Comparison of ENCODE assay signal across 10 cellular contexts in the genomic region with DNA sequence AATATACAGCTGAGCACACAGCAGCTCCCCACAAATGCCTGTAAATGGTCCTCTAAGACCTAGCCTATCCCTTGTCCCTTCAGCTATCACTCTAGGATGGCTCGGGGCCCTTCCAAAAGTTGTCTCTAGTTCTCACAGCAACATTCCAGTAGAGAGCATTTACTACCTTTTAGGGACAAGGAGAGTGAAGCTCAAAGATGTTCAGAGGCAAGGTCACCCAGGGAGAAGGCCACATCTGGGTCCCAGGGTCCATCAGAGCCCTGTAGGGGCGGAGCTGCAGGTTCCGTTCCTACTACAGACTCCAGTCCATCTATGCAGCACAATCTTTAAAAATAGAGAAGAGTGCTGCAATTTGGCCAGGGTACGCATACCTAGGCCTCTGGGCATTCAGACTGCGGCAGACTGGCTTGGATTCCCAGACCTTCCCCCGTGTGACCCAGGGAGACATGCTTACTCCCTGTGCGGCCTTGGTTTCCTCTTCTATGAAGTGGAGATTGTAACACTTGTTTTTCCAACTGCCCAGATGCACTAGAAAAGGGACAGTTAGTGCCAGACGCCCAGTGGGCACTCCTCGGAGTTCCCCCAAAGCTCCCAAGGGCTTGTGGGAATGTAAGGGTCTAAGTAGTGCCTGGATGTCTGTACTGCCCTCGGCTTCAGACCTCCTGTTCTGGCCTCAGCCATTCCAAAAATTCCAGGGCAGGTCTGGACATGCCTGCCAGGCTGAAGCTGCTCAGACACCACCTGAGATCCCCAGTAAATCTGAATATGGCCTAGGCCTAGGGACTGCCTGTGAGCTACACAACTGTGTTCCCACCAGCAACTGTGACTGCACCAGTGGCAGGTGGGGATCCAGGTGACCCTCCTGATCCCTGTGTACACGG. TPM values are rescaled to one million over a fixed set of nuclear protein-coding genes. Genes with fewer than 3 reads are reported as not detected.
A peak's percentile ranks its signal among the peaks of the same experiment; 100 is the strongest.
DNase-seq lines count a peak whose midpoint lies in the region; ATAC-seq and TF ChIP-seq lines count a peak whose summit lies in the region.
"Had no signal": no experiment of that assay in that cellular context is flagged by ENCODE, and none has a peak within 500 bp of the region (broad histone marks: within the 10 kb centered on the region; RNA-seq: fewer than 3 reads in every experiment).

No MANE protein-coding gene starts in this region.

- peaks cover 21% of the 10 kb centered on the region for H3K36me3 Mint-ChIP-seq in osteocyte (ENCODE audit: unreplicated experiment)

- H3K4me3 Mint-ChIP-seq in osteocyte (ENCODE audit: unreplicated experiment), result peak overlapping the region; percentile 96

- H3K9me3 ChIP-seq in OCI-LY1 (ENCODE audit: low read length), result no peaks in the 10 kb centered on the region
- H3K9me3 ChIP-seq in esophagus squamous epithelium, result no peaks in the 10 kb centered on the region

- peaks cover 42% of the 10 kb centered on the region for H3K4me1 Mint-ChIP-seq in osteocyte (ENCODE audit: unreplicated experiment)

- H3K4me3 ChIP-seq in AG10803 (ENCODE audit: low read length), result peak overlapping the region; percentile 99
- H3K4me3 ChIP-seq in OCI-LY1 (ENCODE audit: low read depth, low read length, poor library complexity, severe bottlenecking), result no peak overlapping the region
- peak overlapping the region in 2 of 4 donors; percentile 70 to 77 for H3K4me3 ChIP-seq in esophagus squamous epithelium

- no peaks in the 10 kb centered on the region for H3K9me3 Mint-ChIP-seq in osteocyte (ENCODE audit: unreplicated experiment)

- no peaks in the 10 kb centered on the region for H3F3A ChIP-seq in OCI-LY1 (ENCODE audit: insufficient read depth, low read length)

- intact Hi-C loops in esophagus squamous epithelium (cut with DNase I), result no loop called here

- no peak overlapping the region for H3K9ac ChIP-seq in OCI-LY1 (ENCODE audit: low read length)

- TF ChIP-seq CTCF in AG10803 (conservative IDR thresholded peaks at IDR 0.05; ENCODE audit: low read length), result no peak
- TF ChIP-seq CTCF in OCI-LY1 (IDR thresholded peaks at IDR 0.05; ENCODE audit: low read length), result no peak
- TF ChIP-seq CTCF in esophagus squamous epithelium (IDR thresholded peaks at IDR 0.05), result no peak
- TF ChIP-seq CTCF in osteocyte (IDR thresholded peaks at IDR 0.05), result no peak

- H3K27ac Mint-ChIP-seq in osteocyte (ENCODE audit: unreplicated experiment), result peak overlapping the region; percentile 95

- no peaks in the 10 kb centered on the region for H4K20me1 ChIP-seq in OCI-LY1 (ENCODE audit: insufficient read depth, low read length)

- TF ChIP-seq POLR2A in esophagus squamous epithelium (IDR thresholded peaks at IDR 0.05), result no peak

- H3K4me1 ChIP-seq in OCI-LY1 (ENCODE audit: insufficient read depth, low read length, severe bottlenecking) (peaks cover 33% of the 10 kb centered on the region), esophagus squamous epithelium (peaks cover 25 to 88% (median 51%) of the 10 kb centered on the region in 3 donors)

- ATAC-seq in left lobe of liver, result no peak
- no peak for ATAC-seq in GM21576 (IDR thresholded peaks at IDR 0.05; ENCODE audit: unreplicated experiment)

- no peaks in the 10 kb centered on the region for H3K27me3 Mint-ChIP-seq in osteocyte (ENCODE audit: unreplicated experiment)

- 54 to 57% methylated on average over 3 to 9 of the region's 11 CpGs for WGBS in esophagus squamous epithelium, 2 donors

- peak; percentile 46 for DNase-seq in AG10803 (ENCODE audit: low read depth)
- no peak for DNase-seq in esophagus squamous epithelium (lab: John Stamatoyannopoulos, UW)
- no peak for DNase-seq in osteocyte (ENCODE audit: extremely low spot score, unreplicated experiment)
- no peak for DNase-seq in caudate nucleus (lab: John Stamatoyannopoulos, UW)
- DNase-seq in activated naive CD4-positive, alpha-beta T cell treated with anti-CD3 and anti-CD28 coated beads, Interleukin-2, amount 50 U/mL, for 16 hours, result no peak
- no peak for DNase-seq in left lobe of liver (ENCODE audit: low spot score)
- DNase-seq: activated T-cell treated with anti-CD3 and anti-CD28 coated beads, Interleukin-2, amount 50 U/mL, for 1 hour; stimulated activated CD4-positive, alpha-beta T cell treated with anti-CD3 and anti-CD28 coated beads, Interleukin-4, amount 100 ng/mL, for 24 hours had no signal

- H3K79me2 ChIP-seq in OCI-LY1 (ENCODE audit: insufficient read depth, low read length), result no peaks in the 10 kb centered on the region

- H3K36me3 ChIP-seq in OCI-LY1 (ENCODE audit: insufficient read depth, low read length), result 0 out of 2 replicates have a peak, but pooled peaks cover 5% of the 10 kb centered on the region
- H3K36me3 ChIP-seq in esophagus squamous epithelium, result peaks cover 0 to 27% (median 9%) of the 10 kb centered on the region in 3 donors

- H3K4me2 ChIP-seq in OCI-LY1 (ENCODE audit: low read length), result no peak overlapping the region

- H3K27ac ChIP-seq in OCI-LY1 (ENCODE audit: low read depth, low read length, poor library complexity, severe bottlenecking) (peak overlapping the region; percentile 13), esophagus squamous epithelium (peak overlapping the region; percentile 85 to 96 (median 92)), caudate nucleus (ENCODE audit: low read depth, low read length) (no peak overlapping the region)

- H3K27me3 ChIP-seq in OCI-LY1 (ENCODE audit: insufficient read depth, low read length) (no peaks in the 10 kb centered on the region), esophagus squamous epithelium (no peaks in the 10 kb centered on the region)

- no peaks in the 10 kb centered on the region for H3K9me2 ChIP-seq in OCI-LY1 (ENCODE audit: low read depth, low read length)

- H2AFZ ChIP-seq in OCI-LY1 (ENCODE audit: low read length), result no peak overlapping the region

RNA-seq across cellular contexts. Expression of a gene that starts 2.5 kb away (rescaled TPM):
- 10 to 100 TPM in 2 of 4 donors, 1 to 10 TPM in 2; 7.4 to 29.8 (median 18.2) TPM for total RNA-seq in esophagus squamous epithelium
- 90.7 and 91.6 TPM in 2 replicates for total RNA-seq in osteocyte
- total RNA-seq in left lobe of liver, result 20.1 TPM

RNA-seq across cellular contexts. Expression of a gene that starts 14.4 kb away (rescaled TPM):
- total RNA-seq in esophagus squamous epithelium (not detected), osteocyte (not detected in 2 replicates), left lobe of liver (not detected)

RNA-seq across cellular contexts. Expression of a gene that starts 22.0 kb away (rescaled TPM):
- total RNA-seq in esophagus squamous epithelium (10 to 100 TPM in 1 of 4 donors, 1 to 10 TPM in 3; 1.2 to 12.4 (median 3.8) TPM), osteocyte (35.3 and 36.9 TPM in 2 replicates), left lobe of liver (172 TPM)

RNA-seq across cellular contexts. Expression of a gene that starts 29.3 kb away (rescaled TPM):
- 10 to 100 TPM; 20.7 to 28.4 (median 25.3) TPM for total RNA-seq in esophagus squamous epithelium
- total RNA-seq in osteocyte, result 58.3 and 59.0 TPM in 2 replicates
- total RNA-seq in left lobe of liver, result 21.7 TPM

RNA-seq across cellular contexts. Expression of a gene that starts 33.4 kb away (rescaled TPM):
- total RNA-seq in esophagus squamous epithelium (1 to 10 TPM in 2 of 4 donors, under 1 TPM in 1, not detected in 1; 0.18 to 6.2 (median 4.0) TPM), osteocyte (not detected in 2 replicates), left lobe of liver (1.0 TPM)
